In genomic region chr3:48555231-48555948, GRCh38 we compare ENCODE assay signal across 8 cellular contexts. TPM values are rescaled to one million over a fixed set of nuclear protein-coding genes. Genes with fewer than 3 reads are reported as not detected.
DNase-seq lines count a peak whose midpoint lies in the region; ATAC-seq, FAIRE-seq and TF ChIP-seq lines count a peak whose summit lies in the region.

No MANE protein-coding gene starts in this region.

- H3K27ac Mint-ChIP-seq in T-cell (no peak overlapping the region), glutamatergic neuron (ENCODE audit: unreplicated experiment) (peak overlapping the region; percentile 75)

- CTCF ChIA-PET in T-cell (lab: Charles Lee) = interaction anchor here (0.7 to 2.0 kb wide), 3 partner anchors 10 to 155 kb away, joined by 3 to 13 read pairs (median 6); no protein-coding TSS in a partner anchor

- POLR2A ChIA-PET in T-cell (lab: Charles Lee) = interaction anchor here (0.5 to 0.7 kb wide), 3 partner anchors 206 to 1981 kb away, joined by 3 read pairs; no protein-coding TSS in a partner anchor

- H3K4me1 ChIP-seq in cardiac muscle cell (ENCODE audit: low read depth) = peaks cover 49% of the 10 kb centered on the region
- peaks cover 16 to 22% of the 10 kb centered on the region in 2 donors for H3K4me1 ChIP-seq in thyroid gland
- peaks cover 8% of the 10 kb centered on the region for H3K4me1 ChIP-seq in HAP-1

- no peak for TF ChIP-seq POLR2A in thyroid gland (IDR thresholded peaks at IDR 0.05)

- no peaks in the 10 kb centered on the region for H3K27me3 Mint-ChIP-seq in T-cell
- H3K27me3 Mint-ChIP-seq in glutamatergic neuron (ENCODE audit: unreplicated experiment) = peaks cover 14% of the 10 kb centered on the region

- H3K36me3 ChIP-seq in cardiac muscle cell = peaks cover 6% of the 10 kb centered on the region
- no peaks in the 10 kb centered on the region for H3K36me3 ChIP-seq in thyroid gland
- no peaks in the 10 kb centered on the region for H3K36me3 ChIP-seq in HAP-1 (replicated peaks)

- H3K27me3 ChIP-seq in cardiac muscle cell (no peaks in the 10 kb centered on the region), thyroid gland (no peaks in the 10 kb centered on the region), HAP-1 (ENCODE audit: low read depth) (no peaks in the 10 kb centered on the region)

- no peaks in the 10 kb centered on the region for H3K36me3 Mint-ChIP-seq in T-cell
- H3K36me3 Mint-ChIP-seq in glutamatergic neuron (ENCODE audit: unreplicated experiment) = no peaks in the 10 kb centered on the region

- TF ChIP-seq CTCF in cardiac muscle cell (IDR thresholded peaks at IDR 0.05; ENCODE audit: low read depth, low read length) = no peak
- no peak for TF ChIP-seq CTCF in glutamatergic neuron (IDR thresholded peaks at IDR 0.05; ENCODE audit: partially characterized antibody, unreplicated experiment)
- TF ChIP-seq CTCF in thyroid gland (IDR thresholded peaks at IDR 0.05) = no peak

- H3K27ac ChIP-seq in cardiac muscle cell = peak overlapping the region; percentile 69
- no peak overlapping the region for H3K27ac ChIP-seq in thyroid gland

- 73 to 80% methylated on average over 10 of the region's 10 CpGs for WGBS in thyroid gland, 2 donors

- in situ Hi-C loops in HAP-1 (cut with MboI; ENCODE audit: low sequenced_read_pairs) = no loop called here

- H3K4me3 ChIP-seq in cardiac muscle cell (peak overlapping the region; percentile 80), thyroid gland (replicated peaks in 1 of 3) (no peak overlapping the region), HAP-1 (no peak overlapping the region)

- peak in 1 of 2 donors; percentile 36 for DNase-seq in cardiac muscle cell (ENCODE audit: low read depth in 1 of 2, low spot score in 1 of 2)
- no peak for DNase-seq in left ventricle myocardium superior
- no peak for DNase-seq in T-cell
- no peak for DNase-seq in glutamatergic neuron
- peak; percentile 26 to 48 for DNase-seq in thyroid gland
- no peak for DNase-seq in RCC 7860 (ENCODE audit: low spot score)
- DNase-seq in HAP-1 (ENCODE audit: low spot score in 2 of 2) = no peak
- DNase-seq in NCI-H2081 treated with DMSO at 0.1 percent for 48 hours (lab: John Stamatoyannopoulos, UW) = no peak

- no peak for ATAC-seq in left ventricle myocardium superior
- ATAC-seq in T-cell (replicated peaks in 1 of 4) = no peak

- H3K9me3 Mint-ChIP-seq in T-cell (no peaks in the 10 kb centered on the region), glutamatergic neuron (ENCODE audit: unreplicated experiment) (peaks cover 11% of the 10 kb centered on the region)

- H3K4me3 Mint-ChIP-seq in T-cell (peak overlapping the region; percentile 76 to 85 (median 82)), glutamatergic neuron (ENCODE audit: unreplicated experiment) (peak overlapping the region; percentile 86)

- H3K9me3 ChIP-seq in cardiac muscle cell (ENCODE audit: low read depth) (no peaks in the 10 kb centered on the region), thyroid gland (no peaks in the 10 kb centered on the region), HAP-1 (no peaks in the 10 kb centered on the region)

- intact Hi-C loops in left ventricle myocardium superior (cut with micrococcal nuclease) (no loop called here), thyroid gland (cut with DNase I) (no loop called here)

- FAIRE-seq in RCC 7860 (lab: Jason Lieb, UNC) = no peak

- H3K4me1 Mint-ChIP-seq in T-cell (peaks cover 18 to 24% (median 21%) of the 10 kb centered on the region in 3 donors), glutamatergic neuron (ENCODE audit: low read depth, unreplicated experiment) (peaks cover 36% of the 10 kb centered on the region)

RNA-seq across cellular contexts. Expression of gene PFKFB4, which starts 1.2 kb away (rescaled TPM):
- total RNA-seq in cardiac muscle cell = 64.9 and 94.4 TPM in 2 replicates
- polyA plus RNA-seq in cardiac muscle cell = 43.8 and 74.7 TPM in 2 replicates
- total RNA-seq in left ventricle myocardium superior = 2.2 TPM
- total RNA-seq in T-cell = 1 to 10 TPM; 1.8 to 4.2 (median 2.4) TPM
- total RNA-seq in glutamatergic neuron (ENCODE audit: unreplicated experiment) = 40.3 TPM
- total RNA-seq in thyroid gland = 1 to 10 TPM; 2.3 to 4.9 (median 3.2) TPM

RNA-seq across cellular contexts. Expression of gene UCN2, which starts 8.2 kb away (rescaled TPM):
- total RNA-seq in cardiac muscle cell = 0.81 and 1.1 TPM in 2 replicates
- 0.47 and 0.95 TPM in 2 replicates for polyA plus RNA-seq in cardiac muscle cell
- 0.17 TPM for total RNA-seq in left ventricle myocardium superior
- under 1 TPM in 1 of 5 donors, not detected in 4; 0.16 TPM for total RNA-seq in T-cell
- 4.3 TPM for total RNA-seq in glutamatergic neuron (ENCODE audit: unreplicated experiment)
- not detected for total RNA-seq in thyroid gland

RNA-seq across cellular contexts. Expression of gene COL7A1, which starts 39.7 kb away (rescaled TPM):
- total RNA-seq in cardiac muscle cell (53.8 and 76.6 TPM in 2 replicates), left ventricle myocardium superior (24.5 TPM), T-cell (1 to 10 TPM in 3 of 5 donors, under 1 TPM in 2; 0.33 to 2.3 (median 1.3) TPM), glutamatergic neuron (ENCODE audit: unreplicated experiment) (62.0 TPM), thyroid gland (1 to 10 TPM in 1 of 4 donors, under 1 TPM in 3; 0.34 to 1.0 (median 0.80) TPM)
- 41.3 and 63.0 TPM in 2 replicates for polyA plus RNA-seq in cardiac muscle cell

RNA-seq across cellular contexts. Expression of gene SHISA5, which starts 51.4 kb away (rescaled TPM):
- total RNA-seq in cardiac muscle cell (68.0 and 86.0 TPM in 2 replicates), left ventricle myocardium superior (39.1 TPM), T-cell (100 to 1,000 TPM; 156 to 258 (median 217) TPM), glutamatergic neuron (ENCODE audit: unreplicated experiment) (261 TPM), thyroid gland (100 to 1,000 TPM in 3 of 4 donors, 10 to 100 TPM in 1; 100.0 to 120 (median 109) TPM)
- polyA plus RNA-seq in cardiac muscle cell = 92.3 and 147 TPM in 2 replicates

RNA-seq across cellular contexts. Expression of gene UQCRC1, which starts 54.1 kb away (rescaled TPM):
- total RNA-seq in cardiac muscle cell = 620 and 675 TPM in 2 replicates
- polyA plus RNA-seq in cardiac muscle cell = 735 and 870 TPM in 2 replicates
- 1,236 TPM for total RNA-seq in left ventricle myocardium superior
- total RNA-seq in T-cell = 100 to 1,000 TPM in 2 of 5 donors, 10 to 100 TPM in 3; 93.0 to 109 (median 98.4) TPM
- total RNA-seq in glutamatergic neuron (ENCODE audit: unreplicated experiment) = 242 TPM
- 100 to 1,000 TPM; 223 to 439 (median 295) TPM for total RNA-seq in thyroid gland

Comparison
In these comparisons a context has a peak if more than half of its experiments do, and no peak if none do; other contexts are left out.
1. DNase-seq: peak in thyroid gland (2 of 2); none in left ventricle myocardium superior (single experiment), T-cell (0 of 34), glutamatergic neuron (single experiment), RCC 7860 (single experiment), HAP-1 (0 of 2) and NCI-H2081 treated with DMSO at 0.1 percent for 48 hours (single experiment).